1 cellular context compared by ENCODE assay signal in the genomic region with DNA sequence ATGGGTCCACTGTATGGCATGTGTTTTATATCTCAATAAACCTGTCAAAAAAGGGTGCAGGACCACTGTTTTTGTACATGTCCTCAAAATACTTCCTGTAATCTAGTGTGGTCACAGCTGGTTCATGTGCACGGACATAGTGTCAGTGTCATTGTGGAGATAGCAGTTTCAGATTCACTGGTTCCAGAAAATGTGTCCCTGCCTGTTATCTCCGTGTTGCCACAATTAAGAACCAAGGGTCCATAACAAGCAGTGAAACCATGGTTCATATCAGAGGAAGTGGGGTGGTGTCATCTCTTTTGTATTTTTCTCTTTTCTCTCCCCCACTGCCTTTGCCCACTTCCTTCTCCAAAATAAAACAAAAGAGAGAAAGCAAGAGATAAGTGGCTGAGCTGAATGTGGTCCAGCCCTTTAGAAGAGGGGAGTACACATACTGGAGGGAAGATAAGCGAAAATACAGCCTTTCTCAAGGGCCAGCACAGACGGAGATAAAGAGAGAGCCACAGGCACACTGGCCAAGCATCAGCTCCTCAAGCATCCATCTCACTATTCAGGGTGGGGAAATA.
TF ChIP-seq lines count a peak whose summit lies in the region.

No MANE protein-coding gene starts in this region.

TF ChIP-seq in K562, 482 proteins besides CTCF, POLR2A, EP300 and RAD21 (continued from another document and continues in another):
- TF ChIP-seq RAD51 (IDR thresholded peaks at IDR 0.05; ENCODE audit: borderline replicate concordance, low read depth) (no peak), ZZZ3 (IDR thresholded peaks at IDR 0.05) (no peak), NR3C1 (CRISPR knock-in tag; IDR thresholded peaks at IDR 0.05) (no peak), GATA2 (CRISPR knock-in tag; IDR thresholded peaks at IDR 0.05) (peak; percentile 84), CBFB (CRISPR knock-in tag; IDR thresholded peaks at IDR 0.05) (no peak), HDAC3 (IDR thresholded peaks at IDR 0.05; ENCODE audit: borderline replicate concordance, partially characterized antibody) (peak; percentile 73), ARNT (IDR thresholded peaks at IDR 0.05) (peak in 1 of 2 experiments; percentile 87; a peak in 2 of 4 replicates), NFXL1 (CRISPR knock-in tag; IDR thresholded peaks at IDR 0.05) (no peak), TBL1XR1 (IDR thresholded peaks at IDR 0.05; ENCODE audit: low read length in 2 of 2) (peak; percentile 53 to 55; a peak in 2 of 4 replicates), CREB1 (IDR thresholded peaks at IDR 0.05) (no peak), CREB1 (CRISPR knock-in tag; IDR thresholded peaks at IDR 0.05) (no peak; the same call in 1 of the 2 replicates), SLC30A9 (CRISPR knock-in tag; IDR thresholded peaks at IDR 0.05) (no peak), KLF6 (CRISPR knock-in tag; IDR thresholded peaks at IDR 0.05; ENCODE audit: borderline replicate concordance) (no peak), SMARCB1 (IDR thresholded peaks at IDR 0.05; ENCODE audit: insufficient read length, low read depth) (no peak), HNRNPK (IDR thresholded peaks at IDR 0.05; ENCODE audit: low read depth, low read length, poor library complexity, severe bottlenecking) (no peak), HOXB6 (CRISPR knock-in tag; IDR thresholded peaks at IDR 0.05; ENCODE audit: borderline replicate concordance) (no peak), FOXJ2 (tag; IDR thresholded peaks at IDR 0.05) (no peak), ZNF830 (CRISPR knock-in tag; IDR thresholded peaks at IDR 0.05) (no peak), TSC22D4 (tag; IDR thresholded peaks at IDR 0.05) (no peak), MYC (IDR thresholded peaks at IDR 0.05; ENCODE audit: low read depth, low read length) (no peak; the same call in 1 of the 2 replicates), MYC (CRISPR knock-in tag; IDR thresholded peaks at IDR 0.05; ENCODE audit: borderline replicate concordance, low read depth) (no peak), NFIX (CRISPR knock-in tag; IDR thresholded peaks at IDR 0.05; ENCODE audit: low read depth) (no peak), MAFK (IDR thresholded peaks at IDR 0.05; ENCODE audit: low read length) (no peak), NUFIP1 (IDR thresholded peaks at IDR 0.05; ENCODE audit: partially characterized antibody) (no peak), NONO (IDR thresholded peaks at IDR 0.05; ENCODE audit: low read depth in 2 of 2, low read length in 1 of 2) (no peak), POLR3A (IDR thresholded peaks at IDR 0.05; ENCODE audit: borderline replicate concordance, extremely low read depth, insufficient read depth, insufficient read length) (no peak), POLR2H (tag; IDR thresholded peaks at IDR 0.05; ENCODE audit: low read depth) (no peak), ZNF24 (IDR thresholded peaks at IDR 0.05) (no peak), TRIM28 (IDR thresholded peaks at IDR 0.05) (no peak), BRD9 (IDR thresholded peaks at IDR 0.05; ENCODE audit: low read depth, partially characterized antibody) (no peak), CC2D1A (IDR thresholded peaks at IDR 0.05) (0 out of 2 replicates have a peak, but pooled peaks have one; percentile 76), POLR2AphosphoS2 (IDR thresholded peaks at IDR 0.05; ENCODE audit: low read length) (no peak), RHOXF2B (CRISPR knock-in tag; conservative IDR thresholded peaks at IDR 0.05) (no peak), MYNN (IDR thresholded peaks at IDR 0.05) (peak; percentile 81; the same call in 1 of the 2 replicates), MYNN (CRISPR knock-in tag; IDR thresholded peaks at IDR 0.05) (no peak)
- TF ChIP-seq, protein P1, sequence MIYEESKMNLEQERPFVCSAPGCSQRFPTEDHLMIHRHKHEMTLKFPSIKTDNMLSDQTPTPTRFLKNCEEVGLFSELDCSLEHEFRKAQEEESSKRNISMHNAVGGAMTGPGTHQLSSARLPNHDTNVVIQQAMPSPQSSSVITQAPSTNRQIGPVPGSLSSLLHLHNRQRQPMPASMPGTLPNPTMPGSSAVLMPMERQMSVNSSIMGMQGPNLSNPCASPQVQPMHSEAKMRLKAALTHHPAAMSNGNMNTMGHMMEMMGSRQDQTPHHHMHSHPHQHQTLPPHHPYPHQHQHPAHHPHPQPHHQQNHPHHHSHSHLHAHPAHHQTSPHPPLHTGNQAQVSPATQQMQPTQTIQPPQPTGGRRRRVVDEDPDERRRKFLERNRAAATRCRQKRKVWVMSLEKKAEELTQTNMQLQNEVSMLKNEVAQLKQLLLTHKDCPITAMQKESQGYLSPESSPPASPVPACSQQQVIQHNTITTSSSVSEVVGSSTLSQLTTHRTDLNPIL (CRISPR knock-in tag; IDR thresholded peaks at IDR 0.05) = no peak
- TF ChIP-seq, protein P2, sequence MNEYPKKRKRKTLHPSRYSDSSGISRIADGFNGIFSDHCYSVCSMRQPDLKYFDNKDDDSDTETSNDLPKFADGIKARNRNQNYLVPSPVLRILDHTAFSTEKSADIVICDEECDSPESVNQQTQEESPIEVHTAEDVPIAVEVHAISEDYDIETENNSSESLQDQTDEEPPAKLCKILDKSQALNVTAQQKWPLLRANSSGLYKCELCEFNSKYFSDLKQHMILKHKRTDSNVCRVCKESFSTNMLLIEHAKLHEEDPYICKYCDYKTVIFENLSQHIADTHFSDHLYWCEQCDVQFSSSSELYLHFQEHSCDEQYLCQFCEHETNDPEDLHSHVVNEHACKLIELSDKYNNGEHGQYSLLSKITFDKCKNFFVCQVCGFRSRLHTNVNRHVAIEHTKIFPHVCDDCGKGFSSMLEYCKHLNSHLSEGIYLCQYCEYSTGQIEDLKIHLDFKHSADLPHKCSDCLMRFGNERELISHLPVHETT (CRISPR knock-in tag; conservative IDR thresholded peaks at IDR 0.05 in 1 of 2, IDR thresholded peaks at IDR 0.05 in 1 of 2) = peak in 1 of 2 experiments; percentile 62; a peak in 1 of 4 replicates
- TF ChIP-seq, protein P3, sequence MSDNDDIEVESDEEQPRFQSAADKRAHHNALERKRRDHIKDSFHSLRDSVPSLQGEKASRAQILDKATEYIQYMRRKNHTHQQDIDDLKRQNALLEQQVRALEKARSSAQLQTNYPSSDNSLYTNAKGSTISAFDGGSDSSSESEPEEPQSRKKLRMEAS (CRISPR knock-in tag; IDR thresholded peaks at IDR 0.05) = no peak
- TF ChIP-seq, protein P4, sequence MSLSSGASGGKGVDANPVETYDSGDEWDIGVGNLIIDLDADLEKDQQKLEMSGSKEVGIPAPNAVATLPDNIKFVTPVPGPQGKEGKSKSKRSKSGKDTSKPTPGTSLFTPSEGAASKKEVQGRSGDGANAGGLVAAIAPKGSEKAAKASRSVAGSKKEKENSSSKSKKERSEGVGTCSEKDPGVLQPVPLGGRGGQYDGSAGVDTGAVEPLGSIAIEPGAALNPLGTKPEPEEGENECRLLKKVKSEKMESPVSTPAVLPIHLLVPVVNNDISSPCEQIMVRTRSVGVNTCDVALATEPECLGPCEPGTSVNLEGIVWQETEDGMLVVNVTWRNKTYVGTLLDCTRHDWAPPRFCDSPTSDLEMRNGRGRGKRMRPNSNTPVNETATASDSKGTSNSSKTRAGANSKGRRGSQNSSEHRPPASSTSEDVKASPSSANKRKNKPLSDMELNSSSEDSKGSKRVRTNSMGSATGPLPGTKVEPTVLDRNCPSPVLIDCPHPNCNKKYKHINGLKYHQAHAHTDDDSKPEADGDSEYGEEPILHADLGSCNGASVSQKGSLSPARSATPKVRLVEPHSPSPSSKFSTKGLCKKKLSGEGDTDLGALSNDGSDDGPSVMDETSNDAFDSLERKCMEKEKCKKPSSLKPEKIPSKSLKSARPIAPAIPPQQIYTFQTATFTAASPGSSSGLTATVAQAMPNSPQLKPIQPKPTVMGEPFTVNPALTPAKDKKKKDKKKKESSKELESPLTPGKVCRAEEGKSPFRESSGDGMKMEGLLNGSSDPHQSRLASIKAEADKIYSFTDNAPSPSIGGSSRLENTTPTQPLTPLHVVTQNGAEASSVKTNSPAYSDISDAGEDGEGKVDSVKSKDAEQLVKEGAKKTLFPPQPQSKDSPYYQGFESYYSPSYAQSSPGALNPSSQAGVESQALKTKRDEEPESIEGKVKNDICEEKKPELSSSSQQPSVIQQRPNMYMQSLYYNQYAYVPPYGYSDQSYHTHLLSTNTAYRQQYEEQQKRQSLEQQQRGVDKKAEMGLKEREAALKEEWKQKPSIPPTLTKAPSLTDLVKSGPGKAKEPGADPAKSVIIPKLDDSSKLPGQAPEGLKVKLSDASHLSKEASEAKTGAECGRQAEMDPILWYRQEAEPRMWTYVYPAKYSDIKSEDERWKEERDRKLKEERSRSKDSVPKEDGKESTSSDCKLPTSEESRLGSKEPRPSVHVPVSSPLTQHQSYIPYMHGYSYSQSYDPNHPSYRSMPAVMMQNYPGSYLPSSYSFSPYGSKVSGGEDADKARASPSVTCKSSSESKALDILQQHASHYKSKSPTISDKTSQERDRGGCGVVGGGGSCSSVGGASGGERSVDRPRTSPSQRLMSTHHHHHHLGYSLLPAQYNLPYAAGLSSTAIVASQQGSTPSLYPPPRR (CRISPR knock-in tag; IDR thresholded peaks at IDR 0.05; ENCODE audit: borderline replicate concordance) = no peak
- TF ChIP-seq, protein P5, sequence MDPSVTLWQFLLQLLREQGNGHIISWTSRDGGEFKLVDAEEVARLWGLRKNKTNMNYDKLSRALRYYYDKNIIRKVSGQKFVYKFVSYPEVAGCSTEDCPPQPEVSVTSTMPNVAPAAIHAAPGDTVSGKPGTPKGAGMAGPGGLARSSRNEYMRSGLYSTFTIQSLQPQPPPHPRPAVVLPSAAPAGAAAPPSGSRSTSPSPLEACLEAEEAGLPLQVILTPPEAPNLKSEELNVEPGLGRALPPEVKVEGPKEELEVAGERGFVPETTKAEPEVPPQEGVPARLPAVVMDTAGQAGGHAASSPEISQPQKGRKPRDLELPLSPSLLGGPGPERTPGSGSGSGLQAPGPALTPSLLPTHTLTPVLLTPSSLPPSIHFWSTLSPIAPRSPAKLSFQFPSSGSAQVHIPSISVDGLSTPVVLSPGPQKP (CRISPR knock-in tag; IDR thresholded peaks at IDR 0.05) = no peak
- TF ChIP-seq, protein P6, sequence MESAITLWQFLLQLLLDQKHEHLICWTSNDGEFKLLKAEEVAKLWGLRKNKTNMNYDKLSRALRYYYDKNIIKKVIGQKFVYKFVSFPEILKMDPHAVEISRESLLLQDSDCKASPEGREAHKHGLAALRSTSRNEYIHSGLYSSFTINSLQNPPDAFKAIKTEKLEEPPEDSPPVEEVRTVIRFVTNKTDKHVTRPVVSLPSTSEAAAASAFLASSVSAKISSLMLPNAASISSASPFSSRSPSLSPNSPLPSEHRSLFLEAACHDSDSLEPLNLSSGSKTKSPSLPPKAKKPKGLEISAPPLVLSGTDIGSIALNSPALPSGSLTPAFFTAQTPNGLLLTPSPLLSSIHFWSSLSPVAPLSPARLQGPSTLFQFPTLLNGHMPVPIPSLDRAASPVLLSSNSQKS (CRISPR knock-in tag; IDR thresholded peaks at IDR 0.05) = no peak
- TF ChIP-seq, protein P7, sequence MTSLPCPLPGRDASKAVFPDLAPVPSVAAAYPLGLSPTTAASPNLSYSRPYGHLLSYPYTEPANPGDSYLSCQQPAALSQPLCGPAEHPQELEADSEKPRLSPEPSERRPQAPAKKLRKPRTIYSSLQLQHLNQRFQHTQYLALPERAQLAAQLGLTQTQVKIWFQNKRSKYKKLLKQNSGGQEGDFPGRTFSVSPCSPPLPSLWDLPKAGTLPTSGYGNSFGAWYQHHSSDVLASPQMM (CRISPR knock-in tag; IDR thresholded peaks at IDR 0.05) = no peak
- TF ChIP-seq, protein P8, sequence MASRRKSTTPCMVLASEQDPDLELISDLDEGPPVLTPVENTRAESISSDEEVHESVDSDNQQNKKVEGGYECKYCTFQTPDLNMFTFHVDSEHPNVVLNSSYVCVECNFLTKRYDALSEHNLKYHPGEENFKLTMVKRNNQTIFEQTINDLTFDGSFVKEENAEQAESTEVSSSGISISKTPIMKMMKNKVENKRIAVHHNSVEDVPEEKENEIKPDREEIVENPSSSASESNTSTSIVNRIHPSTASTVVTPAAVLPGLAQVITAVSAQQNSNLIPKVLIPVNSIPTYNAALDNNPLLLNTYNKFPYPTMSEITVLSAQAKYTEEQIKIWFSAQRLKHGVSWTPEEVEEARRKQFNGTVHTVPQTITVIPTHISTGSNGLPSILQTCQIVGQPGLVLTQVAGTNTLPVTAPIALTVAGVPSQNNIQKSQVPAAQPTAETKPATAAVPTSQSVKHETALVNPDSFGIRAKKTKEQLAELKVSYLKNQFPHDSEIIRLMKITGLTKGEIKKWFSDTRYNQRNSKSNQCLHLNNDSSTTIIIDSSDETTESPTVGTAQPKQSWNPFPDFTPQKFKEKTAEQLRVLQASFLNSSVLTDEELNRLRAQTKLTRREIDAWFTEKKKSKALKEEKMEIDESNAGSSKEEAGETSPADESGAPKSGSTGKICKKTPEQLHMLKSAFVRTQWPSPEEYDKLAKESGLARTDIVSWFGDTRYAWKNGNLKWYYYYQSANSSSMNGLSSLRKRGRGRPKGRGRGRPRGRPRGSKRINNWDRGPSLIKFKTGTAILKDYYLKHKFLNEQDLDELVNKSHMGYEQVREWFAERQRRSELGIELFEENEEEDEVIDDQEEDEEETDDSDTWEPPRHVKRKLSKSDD (conservative IDR thresholded peaks at IDR 0.05; ENCODE audit: low read length) = no peak
- TF ChIP-seq, protein P9, sequence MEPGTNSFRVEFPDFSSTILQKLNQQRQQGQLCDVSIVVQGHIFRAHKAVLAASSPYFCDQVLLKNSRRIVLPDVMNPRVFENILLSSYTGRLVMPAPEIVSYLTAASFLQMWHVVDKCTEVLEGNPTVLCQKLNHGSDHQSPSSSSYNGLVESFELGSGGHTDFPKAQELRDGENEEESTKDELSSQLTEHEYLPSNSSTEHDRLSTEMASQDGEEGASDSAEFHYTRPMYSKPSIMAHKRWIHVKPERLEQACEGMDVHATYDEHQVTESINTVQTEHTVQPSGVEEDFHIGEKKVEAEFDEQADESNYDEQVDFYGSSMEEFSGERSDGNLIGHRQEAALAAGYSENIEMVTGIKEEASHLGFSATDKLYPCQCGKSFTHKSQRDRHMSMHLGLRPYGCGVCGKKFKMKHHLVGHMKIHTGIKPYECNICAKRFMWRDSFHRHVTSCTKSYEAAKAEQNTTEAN (CRISPR knock-in tag; IDR thresholded peaks at IDR 0.05) = no peak
- TF ChIP-seq, protein P10, sequence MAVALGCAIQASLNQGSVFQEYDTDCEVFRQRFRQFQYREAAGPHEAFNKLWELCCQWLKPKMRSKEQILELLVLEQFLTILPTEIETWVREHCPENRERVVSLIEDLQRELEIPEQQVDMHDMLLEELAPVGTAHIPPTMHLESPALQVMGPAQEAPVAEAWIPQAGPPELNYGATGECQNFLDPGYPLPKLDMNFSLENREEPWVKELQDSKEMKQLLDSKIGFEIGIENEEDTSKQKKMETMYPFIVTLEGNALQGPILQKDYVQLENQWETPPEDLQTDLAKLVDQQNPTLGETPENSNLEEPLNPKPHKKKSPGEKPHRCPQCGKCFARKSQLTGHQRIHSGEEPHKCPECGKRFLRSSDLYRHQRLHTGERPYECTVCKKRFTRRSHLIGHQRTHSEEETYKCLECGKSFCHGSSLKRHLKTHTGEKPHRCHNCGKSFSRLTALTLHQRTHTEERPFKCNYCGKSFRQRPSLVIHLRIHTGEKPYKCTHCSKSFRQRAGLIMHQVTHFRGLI (CRISPR knock-in tag; IDR thresholded peaks at IDR 0.05) = no peak
- TF ChIP-seq, protein P11, sequence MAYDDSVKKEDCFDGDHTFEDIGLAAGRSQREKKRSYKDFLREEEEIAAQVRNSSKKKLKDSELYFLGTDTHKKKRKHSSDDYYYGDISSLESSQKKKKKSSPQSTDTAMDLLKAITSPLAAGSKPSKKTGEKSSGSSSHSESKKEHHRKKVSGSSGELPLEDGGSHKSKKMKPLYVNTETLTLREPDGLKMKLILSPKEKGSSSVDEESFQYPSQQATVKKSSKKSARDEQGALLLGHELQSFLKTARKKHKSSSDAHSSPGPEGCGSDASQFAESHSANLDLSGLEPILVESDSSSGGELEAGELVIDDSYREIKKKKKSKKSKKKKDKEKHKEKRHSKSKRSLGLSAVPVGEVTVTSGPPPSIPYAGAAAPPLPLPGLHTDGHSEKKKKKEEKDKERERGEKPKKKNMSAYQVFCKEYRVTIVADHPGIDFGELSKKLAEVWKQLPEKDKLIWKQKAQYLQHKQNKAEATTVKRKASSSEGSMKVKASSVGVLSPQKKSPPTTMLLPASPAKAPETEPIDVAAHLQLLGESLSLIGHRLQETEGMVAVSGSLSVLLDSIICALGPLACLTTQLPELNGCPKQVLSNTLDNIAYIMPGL (CRISPR knock-in tag; IDR thresholded peaks at IDR 0.05) = no peak
